1 cellular context compared by ENCODE assay signal in the genomic region with DNA sequence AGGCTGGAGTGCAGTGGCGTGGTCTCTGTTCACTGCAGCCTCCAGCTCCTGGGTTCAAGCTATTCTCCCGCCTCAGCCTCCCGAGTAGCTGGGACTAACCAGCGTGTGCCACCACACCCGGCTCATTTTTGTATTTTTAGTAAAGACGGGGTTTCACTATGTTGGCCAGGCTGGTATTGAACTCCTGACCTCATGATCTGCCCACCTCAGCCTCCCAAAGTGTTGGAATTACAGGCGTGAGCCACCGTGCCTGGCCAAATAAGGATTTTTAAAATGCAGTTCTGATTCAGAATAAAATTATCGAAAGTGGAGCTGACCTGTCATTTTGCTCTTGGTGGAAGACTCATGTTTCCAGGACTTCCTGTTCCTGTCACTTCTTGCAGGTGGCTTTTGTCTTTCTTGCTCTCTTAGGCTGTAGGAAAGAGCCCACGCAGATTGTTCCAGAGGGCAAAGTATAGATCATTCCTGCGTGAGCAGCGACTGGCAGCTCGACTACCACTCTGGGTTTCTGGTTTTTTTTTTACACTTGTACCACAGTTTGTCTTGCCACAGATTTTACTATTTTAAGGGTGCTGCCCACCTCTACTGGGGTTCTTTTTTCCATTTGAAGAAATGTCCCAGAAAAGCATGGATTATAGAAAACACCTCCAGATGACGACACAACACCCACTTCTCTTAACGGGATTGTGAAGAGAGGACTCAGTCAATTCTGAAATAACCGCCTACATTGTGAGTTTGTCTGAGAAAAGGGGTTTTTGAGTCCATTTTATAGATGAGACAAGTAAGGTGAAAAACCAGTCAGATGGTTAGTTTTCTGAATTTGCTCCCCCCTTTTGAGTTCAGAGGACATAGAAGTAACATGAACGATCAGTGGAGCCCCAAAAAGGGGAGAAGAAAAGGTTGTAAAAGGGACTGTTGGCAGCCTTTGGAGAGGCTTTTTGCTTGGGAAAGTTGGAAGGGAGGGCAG.
TF ChIP-seq lines count a peak whose summit lies in the region.

No MANE protein-coding gene starts in this region.

TF ChIP-seq in GM23338, 12 proteins besides CTCF, POLR2A, EP300 and RAD21 (continued from another document):
- TF ChIP-seq EZH2phosphoT487 (IDR thresholded peaks at IDR 0.05; ENCODE audit: unreplicated experiment) = no peak
- TF ChIP-seq EZH2 (IDR thresholded peaks at IDR 0.05; ENCODE audit: low read depth, unreplicated experiment) = no peak
- TF ChIP-seq ZNF331 (CRISPR knock-in tag; IDR thresholded peaks at IDR 0.05; ENCODE audit: low read depth) = no peak
- no peak for TF ChIP-seq CREB1 (CRISPR knock-in tag; IDR thresholded peaks at IDR 0.05; ENCODE audit: low read depth)
- no peak for TF ChIP-seq ZNF462 (CRISPR knock-in tag; IDR thresholded peaks at IDR 0.05)
- no peak for TF ChIP-seq ZNF114 (CRISPR knock-in tag; IDR thresholded peaks at IDR 0.05)
- no peak; the same call in 1 of the 2 replicates for TF ChIP-seq POLR2AphosphoS5 (IDR thresholded peaks at IDR 0.05; ENCODE audit: low read depth)
- TF ChIP-seq REST (IDR thresholded peaks at IDR 0.05; ENCODE audit: unreplicated experiment) = no peak
- no peak for TF ChIP-seq STAT1 (IDR thresholded peaks at IDR 0.05; ENCODE audit: unreplicated experiment)
- no peak for TF ChIP-seq NANOG (IDR thresholded peaks at IDR 0.05; ENCODE audit: borderline replicate concordance)
- no peak for TF ChIP-seq JUNB (IDR thresholded peaks at IDR 0.05; ENCODE audit: unreplicated experiment)
